ENCODE assay signal across 13 cellular contexts in genomic region chr10:91712315-91712714, GRCh38.
DNase-seq lines count a peak whose midpoint lies in the region; ATAC-seq lines count a peak whose summit lies in the region.
"Had no signal": no experiment of that assay in that cellular context is flagged by ENCODE, and none has a peak within 500 bp of the region (broad histone marks: within the 10 kb centered on the region; RNA-seq: fewer than 3 reads in every experiment).

No MANE protein-coding gene starts in this region.

- ATAC-seq in GM19452 (IDR thresholded peaks at IDR 0.05; ENCODE audit: unreplicated experiment) = peak; percentile 65
- ATAC-seq in HG02970 (IDR thresholded peaks at IDR 0.05; ENCODE audit: low FRiP score, unreplicated experiment) = peak; percentile 54
- no peak for ATAC-seq in left ventricle myocardium superior
- ATAC-seq: body of pancreas had no signal

- H2AFZ ChIP-seq in ACC112 (ENCODE audit: low read length, unreplicated experiment) = peak overlapping the region; percentile 90

- H3K4me1 ChIP-seq in ACC112 (ENCODE audit: control insufficient read depth, insufficient read depth, low read length, unreplicated experiment) = peaks cover 31% of the 10 kb centered on the region
- H3K4me1 ChIP-seq: left ventricle myocardium inferior, SJSA1 had no signal

- DNase-seq in cerebellum (ENCODE audit: low spot score) (peak; percentile 26), RPMI8226 (no peak), left ventricle myocardium superior (no peak), SIG-M5 treated with dmso at 0.1 percent for 504 hours (lab: John Stamatoyannopoulos, UW; ENCODE audit: unreplicated experiment) (no peak), Kasumi-1 (lab: John Stamatoyannopoulos, UW) (no peak)
- DNase-seq: 8988T, body of pancreas, left ventricle myocardium inferior, NCI-H1694 had no signal

- no peak overlapping the region for H3K27ac ChIP-seq in ACC112 (ENCODE audit: low read depth, low read length)
- H3K27ac ChIP-seq: body of pancreas, left ventricle myocardium inferior, SJSA1 had no signal

- no peaks in the 10 kb centered on the region for H3K36me3 ChIP-seq in ACC112 (ENCODE audit: insufficient read depth, low read length)
- H3K36me3 ChIP-seq: left ventricle myocardium inferior, SJSA1 had no signal

- H3K27me3 ChIP-seq in ACC112 (ENCODE audit: insufficient read depth, low read length) = no peaks in the 10 kb centered on the region
- H3K27me3 ChIP-seq: body of pancreas had no signal

- peak overlapping the region; percentile 68 for H3K4me3 ChIP-seq in ACC112 (ENCODE audit: low read depth, low read length)
- H3K4me3 ChIP-seq: body of pancreas, left ventricle myocardium inferior, SJSA1 had no signal

- H3K79me2 ChIP-seq in ACC112 (ENCODE audit: control insufficient read depth, insufficient read depth, low read length, unreplicated experiment) = no peaks in the 10 kb centered on the region

- intact Hi-C loops in left ventricle myocardium superior (cut with micrococcal nuclease) = no loop called here
